In the genomic region with DNA sequence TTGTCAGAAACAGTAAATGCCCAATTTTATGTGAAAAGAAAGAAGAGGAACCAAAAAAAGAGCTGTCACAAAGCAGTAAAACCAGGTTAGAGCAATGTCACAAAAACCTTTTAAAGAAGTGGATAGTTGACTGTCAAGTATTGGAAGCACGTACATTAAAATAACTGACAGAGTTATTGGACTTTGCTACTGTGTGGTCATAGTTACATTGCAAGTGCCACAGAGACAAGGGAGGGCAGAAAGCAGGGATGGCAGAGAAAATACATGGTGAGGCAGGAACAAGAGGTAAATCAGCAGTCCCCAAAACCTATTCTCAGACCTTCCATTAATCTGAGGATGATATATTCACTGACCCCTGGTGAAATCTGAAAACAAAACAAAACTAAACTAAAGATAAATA, we compare ENCODE assay signal across 30 cellular contexts.
"Had no signal": no experiment of that assay in that cellular context is flagged by ENCODE, and none has a peak within 500 bp of the region (broad histone marks: within the 10 kb centered on the region; RNA-seq: fewer than 3 reads in every experiment).

No MANE protein-coding gene starts in this region.

- H3K27ac ChIP-seq: brain microvascular endothelial cell, coronary artery, esophagus muscularis mucosa, foreskin keratinocyte, gastrocnemius medialis, heart left ventricle, VCaP had no signal

- ATAC-seq: activated CD8-positive, alpha-beta T cell treated with anti-CD3 and anti-CD28 coated beads for 36 hours; activated T-cell treated with anti-CD3 and anti-CD28 coated beads, Interleukin-2, amount 50 U/mL, for 4 hours; activated T-helper 17 cell treated with anti-CD3 and anti-CD28 coated beads, Interleukin-2, amount 50 U/mL, for 72 hours; effector memory CD8-positive, alpha-beta T cell; foreskin keratinocyte; gastrocnemius medialis; heart left ventricle; WTC11 had no signal

- H3K27me3 ChIP-seq: brain microvascular endothelial cell, esophagus muscularis mucosa, foreskin keratinocyte, gastrocnemius medialis, heart left ventricle had no signal

- DNase-seq: activated CD4-positive, alpha-beta T cell treated with anti-CD3 and anti-CD28 coated beads for 1 hour; activated CD4-positive, alpha-beta T cell treated with anti-CD3 and anti-CD28 coated beads for 48 hours; activated CD4-positive, alpha-beta T cell treated with anti-CD3 and anti-CD28 coated beads, Interleukin-2, amount 50 U/mL, for 1 hour; activated CD4-positive, alpha-beta T cell treated with anti-CD3 and anti-CD28 coated beads, Interleukin-2, amount 50 U/mL, for 48 hours; activated CD8-positive, alpha-beta memory T cell treated with anti-CD3 and anti-CD28 coated beads for 24 hours; activated CD8-positive, alpha-beta T cell treated with anti-CD3 and anti-CD28 coated beads for 36 hours; activated effector memory CD4-positive, alpha-beta T cell treated with Interleukin-2 at 50 U/mL for 16 hours; activated gamma-delta T cell treated with Interleukin-2 at 50 U/mL for 16 hours; activated naive CD4-positive, alpha-beta T cell treated with anti-CD3 and anti-CD28 coated beads, Interleukin-2, amount 50 U/mL, for 16 hours; activated naive CD4-positive, alpha-beta T cell treated with Interleukin-2 at 50 U/mL for 16 hours; activated T-cell treated with anti-CD3 and anti-CD28 coated beads, Interleukin-2, amount 50 U/mL, for 4 hours; amniotic stem cell; anterior cingulate cortex; brain microvascular endothelial cell; effector CD4-positive, alpha-beta T cell; effector memory CD8-positive, alpha-beta T cell; erythroblast; foreskin keratinocyte; gastrocnemius medialis; glutamatergic neuron; heart left ventricle; T-helper 2 cell had no signal

- FAIRE-seq: astrocyte, bronchial epithelial cell, TTC549 had no signal

- H3K9me3 ChIP-seq: esophagus muscularis mucosa, gastrocnemius medialis, heart left ventricle had no signal

- H3K4me3 ChIP-seq: coronary artery, esophagus muscularis mucosa, gastrocnemius medialis, heart left ventricle had no signal

- H3K4me1 ChIP-seq: esophagus muscularis mucosa, foreskin keratinocyte, gastrocnemius medialis, heart left ventricle had no signal

- H3K36me3 ChIP-seq: brain microvascular endothelial cell, esophagus muscularis mucosa, gastrocnemius medialis, heart left ventricle had no signal
